In the genomic region with DNA sequence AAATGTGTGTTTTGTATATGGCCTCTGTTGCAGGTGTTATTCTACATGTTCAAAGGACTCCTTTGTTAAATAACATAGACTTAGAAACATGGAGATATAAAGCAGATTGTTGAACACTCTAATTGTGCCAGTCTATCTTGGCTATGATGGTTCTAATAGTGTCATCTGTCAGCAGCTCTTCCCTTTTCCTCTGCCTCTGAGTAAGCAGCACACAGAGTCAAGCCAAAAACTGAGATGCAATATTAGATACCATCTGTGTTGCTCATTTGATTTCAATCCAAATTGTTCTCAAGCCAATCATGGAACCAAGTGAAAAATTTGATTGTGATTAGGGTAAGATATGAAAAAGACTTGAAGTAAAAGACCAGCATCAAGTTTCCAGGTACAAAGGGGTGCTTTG, we compare ENCODE assay signal across 19 cellular contexts.
A peak's percentile ranks its signal among the peaks of the same experiment; 100 is the strongest.
DNase-seq lines count a peak whose midpoint lies in the region; ATAC-seq and TF ChIP-seq lines count a peak whose summit lies in the region.
"Had no signal": no experiment of that assay in that cellular context is flagged by ENCODE, and none has a peak within 500 bp of the region (broad histone marks: within the 10 kb centered on the region; RNA-seq: fewer than 3 reads in every experiment).

No MANE protein-coding gene starts in this region.

- H3K27me3 ChIP-seq in brain microvascular endothelial cell (replicated peaks) = no peaks in the 10 kb centered on the region
- H3K27me3 ChIP-seq: vagina had no signal

- no peak overlapping the region for H3K27ac ChIP-seq in brain microvascular endothelial cell
- H3K27ac ChIP-seq: vagina had no signal

- ATAC-seq in GM19351 (IDR thresholded peaks at IDR 0.05; ENCODE audit: unreplicated experiment) = no peak
- ATAC-seq: activated CD8-positive, alpha-beta T cell treated with anti-CD3 and anti-CD28 coated beads for 36 hours; activated T-cell treated with anti-CD3 and anti-CD28 coated beads, Interleukin-2, amount 50 U/mL, for 72 hours; GM12878; natural killer cell treated with Interleukin-12 subunit alpha and Interleukin-12 subunit beta and Interleukin-15 and Interleukin-18, amount 100 ng/mL, for 72 hours; Panc1 had no signal

- H3K4me3 ChIP-seq in brain microvascular endothelial cell (ENCODE audit: low read depth, low read length) = no peak overlapping the region
- H3K4me3 ChIP-seq: GM12878, lung, vagina had no signal

- TF ChIP-seq CTCF in brain microvascular endothelial cell (IDR thresholded peaks at IDR 0.05; ENCODE audit: low read depth, low read length, missing control alignments) = no peak

- in situ Hi-C loops in brain microvascular endothelial cell (cut with HindIII; ENCODE audit: low pct_ligation_motif_present, low sequenced_read_pairs) = no loop called here

- no peaks in the 10 kb centered on the region for H3K36me3 ChIP-seq in brain microvascular endothelial cell (replicated peaks)
- H3K36me3 ChIP-seq: vagina had no signal

- peak; percentile 53 for DNase-seq in DMS 273 (lab: John Stamatoyannopoulos, UW; ENCODE audit: unreplicated experiment)
- DNase-seq in NCI-H1694 (lab: John Stamatoyannopoulos, UW) = peak; percentile 80
- peak; percentile 23 for DNase-seq in brain microvascular endothelial cell
- peak; percentile 79 for DNase-seq in iris pigment epithelial cell (ENCODE audit: low read depth)
- no peak for DNase-seq in NCI-H1930 (lab: John Stamatoyannopoulos, UW)
- DNase-seq in activated CD8-positive, alpha-beta memory T cell treated with anti-CD3 and anti-CD28 coated beads for 24 hours = no peak
- no peak for DNase-seq in NAMALWA (ENCODE audit: low spot score)
- DNase-seq: activated CD8-positive, alpha-beta T cell treated with anti-CD3 and anti-CD28 coated beads for 36 hours; activated naive CD8-positive, alpha-beta T cell treated with anti-CD3 and anti-CD28 coated beads for 36 hours; activated T-cell treated with anti-CD3 and anti-CD28 coated beads, Interleukin-2, amount 50 U/mL, for 72 hours; Karpas-422; NCI-H187; NCI-H526 treated with DMSO at 0.1 percent for 48 hours had no signal

Comparison
In these comparisons a context has a peak if more than half of its experiments do, and no peak if none do; other contexts are left out.
1. DNase-seq: peak in DMS 273 (single experiment), NCI-H1694 (single experiment), brain microvascular endothelial cell (single experiment) and iris pigment epithelial cell (single experiment); none in NCI-H1930 (0 of 2), activated CD8-positive, alpha-beta memory T cell treated with anti-CD3 and anti-CD28 coated beads for 24 hours (single experiment) and NAMALWA (single experiment).